ENCODE assay signal across 8 cellular contexts in the genomic region with DNA sequence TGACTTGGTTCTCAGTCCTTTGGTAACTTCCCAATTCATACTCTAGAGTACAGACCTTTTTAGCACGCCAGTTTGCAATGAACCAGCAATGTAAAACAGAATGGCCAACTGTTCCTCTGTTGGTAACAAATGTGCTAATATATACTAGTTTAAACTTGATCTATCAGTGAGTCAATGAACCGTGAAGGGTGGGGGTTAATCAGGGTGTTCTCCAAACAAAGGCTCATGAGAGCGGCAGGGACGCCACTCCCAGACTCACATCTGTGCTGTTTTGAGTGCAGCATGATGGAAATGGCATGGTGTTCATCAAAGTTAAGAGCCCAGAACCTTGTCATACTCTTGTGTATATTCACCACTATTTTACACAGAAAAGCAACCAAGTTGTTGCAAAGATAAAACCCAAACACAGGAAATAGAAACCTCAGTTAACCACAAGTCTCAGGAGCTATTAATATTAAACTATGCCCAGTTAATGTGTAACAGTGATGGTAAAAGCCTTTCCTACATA.
DNase-seq lines count a peak whose midpoint lies in the region; ATAC-seq and TF ChIP-seq lines count a peak whose summit lies in the region.

No MANE protein-coding gene starts in this region.

- H3K4me1 ChIP-seq in BE2C (no peaks in the 10 kb centered on the region), right lobe of liver (peaks cover 0 to 4% (median 2%) of the 10 kb centered on the region in 4 donors)

- no peak for TF ChIP-seq CTCF in BE2C (IDR thresholded peaks at IDR 0.05; ENCODE audit: low read depth, low read length)
- TF ChIP-seq CTCF in right lobe of liver (IDR thresholded peaks at IDR 0.05), result no peak
- TF ChIP-seq CTCF in dorsolateral prefrontal cortex (IDR thresholded peaks at IDR 0.05 in 54 of 56, conservative IDR thresholded peaks at IDR 0.05 in 2 of 56; ENCODE audit: low read depth in 1 of 56, partially characterized antibody in 56 of 56), result no peak

- H3K9me3 ChIP-seq in BE2C (no peaks in the 10 kb centered on the region), right lobe of liver (no peaks in the 10 kb centered on the region)

- H3K36me3 ChIP-seq in BE2C, result no peaks in the 10 kb centered on the region
- no peaks in the 10 kb centered on the region for H3K36me3 ChIP-seq in right lobe of liver

- DNase-seq in BE2C, result peak; percentile 6
- peak; percentile 88 for DNase-seq in NCI-H526 treated with DMSO at 0.1 percent for 48 hours (lab: John Stamatoyannopoulos, UW)
- DNase-seq in right lobe of liver, result no peak
- no peak for DNase-seq in LoVo (ENCODE audit: low spot score)
- no peak for DNase-seq in left ventricle myocardium superior
- no peak for DNase-seq in dorsolateral prefrontal cortex

- ATAC-seq in GM19035 (IDR thresholded peaks at IDR 0.05; ENCODE audit: unreplicated experiment), result peak; percentile 88
- ATAC-seq in HG03097 (IDR thresholded peaks at IDR 0.05; ENCODE audit: low FRiP score, unreplicated experiment), result peak; percentile 98
- peak; percentile 75 to 97 (median 86) for ATAC-seq in right lobe of liver
- ATAC-seq in left ventricle myocardium superior, result no peak

- intact Hi-C loops in right lobe of liver (cut with DNase I), result no loop called here
- intact Hi-C loops in left ventricle myocardium superior (cut with micrococcal nuclease), result loop anchor here (10.0 kb wide), 1 partner anchor 128 kb away; no protein-coding TSS in a partner anchor
- intact Hi-C loops in dorsolateral prefrontal cortex (cut with DNase I), result no loop called here

- H3K27me3 ChIP-seq in BE2C (no peaks in the 10 kb centered on the region), right lobe of liver (no peaks in the 10 kb centered on the region), dorsolateral prefrontal cortex (peaks cover 0 to 35% (median 0%) of the 10 kb centered on the region in 45 donors)

- H3K4me3 ChIP-seq in BE2C (ENCODE audit: low read depth, low read length), result no peak overlapping the region
- peak overlapping the region in 1 of 3 donors; percentile 22 for H3K4me3 ChIP-seq in right lobe of liver
- no peak overlapping the region for H3K4me3 ChIP-seq in dorsolateral prefrontal cortex

- H3K27ac ChIP-seq in right lobe of liver, result no peak overlapping the region
- no peak overlapping the region for H3K27ac ChIP-seq in dorsolateral prefrontal cortex

- 6% methylated on average over 4 of the region's 4 CpGs for WGBS in right lobe of liver (ENCODE audit: insufficient coverage, low coverage, low lambda C conversion rate, missing lambda C conversion rate)

- TF ChIP-seq POLR2A in right lobe of liver (IDR thresholded peaks at IDR 0.05), result no peak

Comparison
In these comparisons a context has a peak if more than half of its experiments do, and no peak if none do; other contexts are left out.
1. DNase-seq: peak in BE2C (single experiment) and NCI-H526 treated with DMSO at 0.1 percent for 48 hours (single experiment); none in right lobe of liver (0 of 3), LoVo (single experiment), left ventricle myocardium superior (single experiment) and dorsolateral prefrontal cortex (0 of 10).